23 cellular contexts compared by ENCODE assay signal in the genomic region with DNA sequence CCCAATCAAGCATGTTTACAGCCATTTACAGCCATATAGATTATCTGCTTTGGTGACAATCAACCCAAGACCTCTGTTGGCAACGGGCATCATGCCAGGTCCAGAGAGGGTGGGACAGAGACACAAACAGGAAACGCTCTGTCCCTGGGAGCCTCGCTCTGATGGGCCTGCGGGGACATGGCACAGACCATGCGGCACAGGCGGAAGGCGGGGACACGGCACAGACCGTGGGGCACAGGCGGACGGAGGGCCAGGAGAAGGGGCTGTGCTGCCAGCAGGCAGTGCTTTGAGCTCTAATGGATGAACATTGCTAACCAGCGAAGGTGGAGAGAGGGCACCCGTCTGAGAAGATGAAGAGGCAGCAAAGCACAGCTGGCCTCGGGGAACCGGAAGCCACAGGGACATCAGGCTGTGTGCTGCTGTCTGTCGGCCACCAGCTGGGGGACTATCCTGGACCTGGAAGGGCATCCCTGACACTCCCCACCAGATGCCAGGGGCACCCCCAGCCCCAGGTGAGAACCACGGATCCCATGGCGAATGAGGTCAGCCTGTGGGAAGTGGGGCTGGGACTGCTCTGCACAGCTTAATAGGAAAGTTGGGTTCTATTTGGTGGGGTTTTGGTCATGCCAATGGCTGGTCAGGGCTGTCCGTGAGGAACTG.
DNase-seq lines count a peak whose midpoint lies in the region; ATAC-seq, FAIRE-seq and TF ChIP-seq lines count a peak whose summit lies in the region.
"Had no signal": no experiment of that assay in that cellular context is flagged by ENCODE, and none has a peak within 500 bp of the region (broad histone marks: within the 10 kb centered on the region; RNA-seq: fewer than 3 reads in every experiment).

No MANE protein-coding gene starts in this region.

- H3K9me3 ChIP-seq in BLaER1 treated with 17β-estradiol and CSF1 and Interleukin-3, amounts not matched to agents 10 nM and 100 nM (replicated peaks in 1 of 11): peaks cover 7 to 18% (median 14%) of the 10 kb centered on the region in 11 experiments; a peak in 19 of 22 replicates
- no peaks in the 10 kb centered on the region for H3K9me3 ChIP-seq in kidney (ENCODE audit: control insufficient read depth in 1 of 2, low read length in 2 of 2)
- no peaks in the 10 kb centered on the region for H3K9me3 ChIP-seq in body of pancreas
- H3K9me3 ChIP-seq: gastrocnemius medialis, SJSA1 had no signal

- H3K9me3 Mint-ChIP-seq in activated CD8-positive, alpha-beta T cell treated with anti-CD3 and anti-CD28 coated beads, Interleukin-2, amount 10 ng/mL, durations not matched to agents 7 days and 5 days (ENCODE audit: insufficient read depth): no peaks in the 10 kb centered on the region
- H3K9me3 Mint-ChIP-seq: natural killer cell; stimulated activated naive CD8-positive, alpha-beta T cell treated with anti-CD3 and anti-CD28 coated beads, Interleukin-15, amount 100 ng/mL, for 72 hours had no signal

- H3K9ac ChIP-seq in BLaER1 treated with 17β-estradiol and CSF1 and Interleukin-3, amounts not matched to agents 10 nM and 100 nM: peak overlapping the region in 6 of 11 experiments; percentile 9 to 53 (median 38); a peak in 9 of 22 replicates
- H3K9ac ChIP-seq in kidney (ENCODE audit: low read length in 2 of 2): no peak overlapping the region

- POLR2A ChIA-PET in activated CD8-positive, alpha-beta T cell treated with anti-CD3 and anti-CD28 coated beads, Interleukin-2, amount 10 ng/mL, durations not matched to agents 7 days and 5 days (lab: Charles Lee): no interaction called here

- H3K27ac ChIP-seq in BLaER1 treated with 17β-estradiol and CSF1 and Interleukin-3, amounts not matched to agents 10 nM and 100 nM: peak overlapping the region in 9 of 11 experiments; percentile 1 to 58 (median 10); a peak in 11 of 22 replicates
- no peak overlapping the region for H3K27ac ChIP-seq in kidney (ENCODE audit: low read depth in 2 of 2, low read length in 2 of 2)
- no peak overlapping the region for H3K27ac ChIP-seq in body of pancreas
- H3K27ac ChIP-seq: gastrocnemius medialis, SJSA1 had no signal

- peaks cover 54 to 77% (median 65%) of the 10 kb centered on the region in 10 experiments for H3K4me1 ChIP-seq in BLaER1 treated with 17β-estradiol and CSF1 and Interleukin-3, amounts not matched to agents 10 nM and 100 nM
- H3K4me1 ChIP-seq in kidney (ENCODE audit: control insufficient read depth in 1 of 2, insufficient read depth in 1 of 2, low read depth in 1 of 2, low read length in 2 of 2) (peaks cover 14 to 30% of the 10 kb centered on the region in 2 donors), body of pancreas (peaks cover 29% of the 10 kb centered on the region)

- DNase-seq in SHP77 (lab: John Stamatoyannopoulos, UW): peak; percentile 41 to 71
- peak; percentile 77 for DNase-seq in kidney
- peak; percentile 88 for DNase-seq in putamen (ENCODE audit: low spot score)
- DNase-seq in body of pancreas: no peak
- DNase-seq in activated CD8-positive, alpha-beta T cell treated with anti-CD3 and anti-CD28 coated beads, Interleukin-2, amount 10 ng/mL, durations not matched to agents 7 days and 5 days: no peak
- DNase-seq in kidney tubule cell (ENCODE audit: low spot score): no peak
- DNase-seq: activated CD4-positive, alpha-beta T cell treated with anti-CD3 and anti-CD28 coated beads for 48 hours; activated CD8-positive, alpha-beta memory T cell treated with anti-CD3 and anti-CD28 coated beads, Interleukin-2, amount 50 U/mL, for 48 hours; activated naive CD4-positive, alpha-beta T cell; cortex of kidney; gastrocnemius medialis; GF-D8; mammary epithelial cell; natural killer cell; NCI-H1694 treated with DMSO at 0.1 percent for 48 hours; NCI-H510A; OCI-M1; retina; stimulated activated naive CD8-positive, alpha-beta T cell treated with anti-CD3 and anti-CD28 coated beads, Interleukin-15, amount 100 ng/mL, for 72 hours; T1000 had no signal

- H3K4me3 Mint-ChIP-seq in activated CD8-positive, alpha-beta T cell treated with anti-CD3 and anti-CD28 coated beads, Interleukin-2, amount 10 ng/mL, durations not matched to agents 7 days and 5 days: no peak overlapping the region
- H3K4me3 Mint-ChIP-seq: natural killer cell; stimulated activated naive CD8-positive, alpha-beta T cell treated with anti-CD3 and anti-CD28 coated beads, Interleukin-15, amount 100 ng/mL, for 72 hours had no signal

- no peaks in the 10 kb centered on the region for H3K36me3 Mint-ChIP-seq in activated CD8-positive, alpha-beta T cell treated with anti-CD3 and anti-CD28 coated beads, Interleukin-2, amount 10 ng/mL, durations not matched to agents 7 days and 5 days (ENCODE audit: low read depth)
- H3K36me3 Mint-ChIP-seq: natural killer cell had no signal

- H3K4me1 Mint-ChIP-seq in activated CD8-positive, alpha-beta T cell treated with anti-CD3 and anti-CD28 coated beads, Interleukin-2, amount 10 ng/mL, durations not matched to agents 7 days and 5 days (ENCODE audit: low read depth): peaks cover 8% of the 10 kb centered on the region

- H3K4me3 ChIP-seq in BLaER1 treated with 17β-estradiol and CSF1 and Interleukin-3, amounts not matched to agents 10 nM and 100 nM: peak overlapping the region in 4 of 10 experiments; percentile 2 to 37 (median 16); a peak in 4 of 20 replicates
- no peak overlapping the region for H3K4me3 ChIP-seq in kidney (ENCODE audit: low read length in 2 of 2)
- H3K4me3 ChIP-seq in body of pancreas: no peak overlapping the region
- H3K4me3 ChIP-seq: gastrocnemius medialis, SJSA1 had no signal

- intact Hi-C loops in kidney (cut with DNase I) (no loop called here), body of pancreas (cut with DNase I) (no loop called here)

- peaks cover 0 to 7% (median 0%) of the 10 kb centered on the region in 11 experiments; a peak in 4 of 22 replicates for H3K36me3 ChIP-seq in BLaER1 treated with 17β-estradiol and CSF1 and Interleukin-3, amounts not matched to agents 10 nM and 100 nM
- H3K36me3 ChIP-seq in kidney (ENCODE audit: control insufficient read depth in 1 of 2, insufficient read depth in 2 of 2, low read length in 2 of 2) (no peaks in the 10 kb centered on the region), body of pancreas (replicated peaks in 1 of 2; ENCODE audit: insufficient read depth in 1 of 2, low read depth in 2 of 2) (no peaks in the 10 kb centered on the region)
- H3K36me3 ChIP-seq: gastrocnemius medialis had no signal

- TF ChIP-seq CTCF in kidney (IDR thresholded peaks at IDR 0.05; ENCODE audit: borderline replicate concordance, extremely low read depth, insufficient read depth): no peak
- no peak for TF ChIP-seq CTCF in body of pancreas (IDR thresholded peaks at IDR 0.05)

- no peak for TF ChIP-seq POLR2A in body of pancreas (IDR thresholded peaks at IDR 0.05)

- CTCF ChIA-PET in activated CD8-positive, alpha-beta T cell treated with anti-CD3 and anti-CD28 coated beads, Interleukin-2, amount 10 ng/mL, durations not matched to agents 7 days and 5 days (lab: Charles Lee): no interaction called here

- peaks cover 0 to 94% (median 9%) of the 10 kb centered on the region in 11 experiments; a peak in 10 of 22 replicates for H3K27me3 ChIP-seq in BLaER1 treated with 17β-estradiol and CSF1 and Interleukin-3, amounts not matched to agents 10 nM and 100 nM
- H3K27me3 ChIP-seq in body of pancreas: no peaks in the 10 kb centered on the region
- H3K27me3 ChIP-seq: gastrocnemius medialis, SJSA1 had no signal

- peak overlapping the region; percentile 82 to 94 (median 88) for H3K4me2 ChIP-seq in BLaER1 treated with 17β-estradiol and CSF1 and Interleukin-3, amounts not matched to agents 10 nM and 100 nM

- peaks cover 7 to 93% (median 81%) of the 10 kb centered on the region in 11 experiments; a peak in 20 of 22 replicates for H4K20me1 ChIP-seq in BLaER1 treated with 17β-estradiol and CSF1 and Interleukin-3, amounts not matched to agents 10 nM and 100 nM

- no peak overlapping the region for H3K27ac Mint-ChIP-seq in activated CD8-positive, alpha-beta T cell treated with anti-CD3 and anti-CD28 coated beads, Interleukin-2, amount 10 ng/mL, durations not matched to agents 7 days and 5 days
- H3K27ac Mint-ChIP-seq: natural killer cell; stimulated activated naive CD8-positive, alpha-beta T cell treated with anti-CD3 and anti-CD28 coated beads, Interleukin-15, amount 100 ng/mL, for 72 hours had no signal

- peaks cover 6% of the 10 kb centered on the region for H3K27me3 Mint-ChIP-seq in activated CD8-positive, alpha-beta T cell treated with anti-CD3 and anti-CD28 coated beads, Interleukin-2, amount 10 ng/mL, durations not matched to agents 7 days and 5 days (ENCODE audit: low read depth)

- ATAC-seq in body of pancreas: no peak
- ATAC-seq in activated CD8-positive, alpha-beta T cell treated with anti-CD3 and anti-CD28 coated beads, Interleukin-2, amount 10 ng/mL, durations not matched to agents 7 days and 5 days: no peak
- ATAC-seq: gastrocnemius medialis had no signal

- whole genome bisulfite sequencing in body of pancreas, 2 donors: 92 to 95% methylated on average over 19 of the region's 19 CpGs

- no peak for FAIRE-seq in kidney (lab: Jason Lieb, UNC)
- FAIRE-seq: GM12891 had no signal

Comparison
In these comparisons a context has a peak if more than half of its experiments do, and no peak if none do; other contexts are left out.
1. H3K27ac ChIP-seq: peak in BLaER1 treated with 17β-estradiol and CSF1 and Interleukin-3, amounts not matched to agents 10 nM and 100 nM (9 of 11); none in kidney (0 of 2) and body of pancreas (0 of 4).
2. H3K9ac ChIP-seq: peak in BLaER1 treated with 17β-estradiol and CSF1 and Interleukin-3, amounts not matched to agents 10 nM and 100 nM (6 of 11); none in kidney (0 of 2).
3. DNase-seq: peak in SHP77 (2 of 2), kidney (single experiment) and putamen (single experiment); none in body of pancreas (0 of 4), activated CD8-positive, alpha-beta T cell treated with anti-CD3 and anti-CD28 coated beads, Interleukin-2, amount 10 ng/mL, durations not matched to agents 7 days and 5 days (single experiment) and kidney tubule cell (single experiment).